In the genomic region with DNA sequence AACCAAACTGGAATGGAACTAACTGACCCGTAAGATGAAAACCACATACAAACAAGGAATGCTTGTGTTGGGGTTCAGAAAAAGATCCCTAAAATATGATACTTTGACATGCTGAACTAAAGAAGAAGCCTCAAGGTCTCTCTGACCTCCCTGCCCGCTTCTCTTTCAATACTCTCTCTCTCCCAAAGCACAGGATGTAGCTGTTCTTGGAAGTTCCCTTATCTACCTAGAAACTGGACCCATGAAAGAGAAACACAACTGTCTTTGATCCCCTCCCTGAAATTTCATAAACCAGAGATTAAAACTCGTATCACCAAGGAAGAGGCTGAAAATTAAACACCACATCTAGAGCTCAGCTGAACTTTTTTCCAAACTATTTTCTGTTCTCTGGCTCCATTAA, we compare ENCODE assay signal across 14 cellular contexts.
DNase-seq lines count a peak whose midpoint lies in the region; ATAC-seq and TF ChIP-seq lines count a peak whose summit lies in the region.
"Had no signal": no experiment of that assay in that cellular context is flagged by ENCODE, and none has a peak within 500 bp of the region (broad histone marks: within the 10 kb centered on the region; RNA-seq: fewer than 3 reads in every experiment).

No MANE protein-coding gene starts in this region.

- peaks cover 33% of the 10 kb centered on the region for H3K4me1 Mint-ChIP-seq in activated CD4-positive, alpha-beta memory T cell treated with anti-CD3 and anti-CD28 coated beads, Interleukin-2, amount 10 ng/mL, durations not matched to agents 7 days and 5 days
- H3K4me1 Mint-ChIP-seq in activated CD4-positive, alpha-beta memory T cell treated with anti-CD3 and anti-CD28 coated beads for 36 hours (ENCODE audit: low read depth): peaks cover 11% of the 10 kb centered on the region
- peaks cover 53% of the 10 kb centered on the region for H3K4me1 Mint-ChIP-seq in activated T-helper 1 cell treated with anti-CD3 and anti-CD28 coated beads, Interleukin-12 subunit alpha, Interleukin-12 subunit beta, Interleukin-2, Interleukin-4 antibody, amounts not matched to agents 30 ng/mL and 10 ng/mL and 1 ng/mL, durations not matched to agents 14 hours and 24 hours and 36 hours (ENCODE audit: low read depth)
- peaks cover 15 to 56% (median 20%) of the 10 kb centered on the region in 7 donors for H3K4me1 Mint-ChIP-seq in naive thymus-derived CD4-positive, alpha-beta T cell

- H3K27ac Mint-ChIP-seq in activated CD4-positive, alpha-beta memory T cell treated with anti-CD3 and anti-CD28 coated beads, Interleukin-2, amount 10 ng/mL, durations not matched to agents 7 days and 5 days: peak overlapping the region; percentile 50
- no peak overlapping the region for H3K27ac Mint-ChIP-seq in activated CD4-positive, alpha-beta memory T cell treated with anti-CD3 and anti-CD28 coated beads for 36 hours
- H3K27ac Mint-ChIP-seq in activated T-helper 1 cell treated with anti-CD3 and anti-CD28 coated beads, Interleukin-12 subunit alpha, Interleukin-12 subunit beta, Interleukin-2, Interleukin-4 antibody, amounts not matched to agents 30 ng/mL and 10 ng/mL and 1 ng/mL, durations not matched to agents 14 hours and 24 hours and 36 hours: peak overlapping the region; percentile 72
- peak overlapping the region in 2 of 9 donors; percentile 2 to 82 for H3K27ac Mint-ChIP-seq in naive thymus-derived CD4-positive, alpha-beta T cell
- H3K27ac Mint-ChIP-seq: HFFc6 had no signal

- H3K4me3 Mint-ChIP-seq in activated CD4-positive, alpha-beta memory T cell treated with anti-CD3 and anti-CD28 coated beads, Interleukin-2, amount 10 ng/mL, durations not matched to agents 7 days and 5 days: no peak overlapping the region
- no peak overlapping the region for H3K4me3 Mint-ChIP-seq in activated CD4-positive, alpha-beta memory T cell treated with anti-CD3 and anti-CD28 coated beads for 36 hours
- H3K4me3 Mint-ChIP-seq in activated T-helper 1 cell treated with anti-CD3 and anti-CD28 coated beads, Interleukin-12 subunit alpha, Interleukin-12 subunit beta, Interleukin-2, Interleukin-4 antibody, amounts not matched to agents 30 ng/mL and 10 ng/mL and 1 ng/mL, durations not matched to agents 14 hours and 24 hours and 36 hours: peak overlapping the region; percentile 62
- H3K4me3 Mint-ChIP-seq in naive thymus-derived CD4-positive, alpha-beta T cell: peak overlapping the region in 8 of 10 donors; percentile 10 to 73 (median 29)
- H3K4me3 Mint-ChIP-seq: HFFc6 had no signal

- no peak for DNase-seq in activated CD4-positive, alpha-beta memory T cell treated with anti-CD3 and anti-CD28 coated beads, Interleukin-2, amount 10 ng/mL, durations not matched to agents 7 days and 5 days
- DNase-seq in activated CD4-positive, alpha-beta memory T cell treated with anti-CD3 and anti-CD28 coated beads for 36 hours: no peak
- DNase-seq in DND-41: peak; percentile 48
- DNase-seq in activated T-helper 1 cell treated with anti-CD3 and anti-CD28 coated beads, Interleukin-12 subunit alpha, Interleukin-12 subunit beta, Interleukin-2, Interleukin-4 antibody, amounts not matched to agents 30 ng/mL and 10 ng/mL and 1 ng/mL, durations not matched to agents 14 hours and 24 hours and 36 hours (ENCODE audit: low spot score): no peak
- no peak for DNase-seq in naive thymus-derived CD4-positive, alpha-beta T cell
- no peak for DNase-seq in HEK293T (ENCODE audit: extremely low spot score)
- DNase-seq in gastrocnemius medialis: no peak
- DNase-seq: HFFc6, MM.1S, NCI-H1105, NCI-H1694, NCI-H2227 treated with DMSO at 0.1 percent for 48 hours, NCI-H524 had no signal

- no peaks in the 10 kb centered on the region for H3K27me3 ChIP-seq in DND-41 (ENCODE audit: insufficient read depth, low read length, poor library complexity)
- H3K27me3 ChIP-seq in naive thymus-derived CD4-positive, alpha-beta T cell (ENCODE audit: control insufficient read depth in 2 of 2, insufficient read depth in 2 of 2, low read length in 2 of 2): no peaks in the 10 kb centered on the region
- no peaks in the 10 kb centered on the region for H3K27me3 ChIP-seq in gastrocnemius medialis

- peak; percentile 75 for ATAC-seq in DND-41 (ENCODE audit: insufficient read depth, low read depth)
- no peak for ATAC-seq in naive thymus-derived CD4-positive, alpha-beta T cell
- no peak for ATAC-seq in gastrocnemius medialis
- ATAC-seq: A549 had no signal

- TF ChIP-seq CTCF in DND-41 (IDR thresholded peaks at IDR 0.05; ENCODE audit: borderline replicate concordance, extremely low read depth, low read length, poor library complexity, severe bottlenecking): no peak
- no peak for TF ChIP-seq CTCF in gastrocnemius medialis (IDR thresholded peaks at IDR 0.05 in 4 of 5, conservative IDR thresholded peaks at IDR 0.05 in 1 of 5)

- peak overlapping the region; percentile 37; the same call in 1 of the 2 replicates for H3K4me2 ChIP-seq in DND-41 (ENCODE audit: insufficient read depth, low read length)
- H3K4me2 ChIP-seq: A549 had no signal

- in situ Hi-C loops in gastrocnemius medialis (cut with MboI; ENCODE audit: low sequenced_read_pairs in 4 of 4): no loop called here

- CTCF ChIA-PET in activated CD4-positive, alpha-beta memory T cell treated with anti-CD3 and anti-CD28 coated beads, Interleukin-2, amount 10 ng/mL, durations not matched to agents 7 days and 5 days (lab: Charles Lee): no interaction called here
- CTCF ChIA-PET in activated CD4-positive, alpha-beta memory T cell treated with anti-CD3 and anti-CD28 coated beads for 36 hours (lab: Charles Lee): interaction anchor here (0.8 kb wide), 1 partner anchor 24 kb away, joined by 3 read pairs; no protein-coding TSS in a partner anchor
- CTCF ChIA-PET in naive thymus-derived CD4-positive, alpha-beta T cell (lab: Charles Lee): interaction anchor here (0.7 kb wide), 2 partner anchors 23 to 47 kb away, joined by 3 read pairs; no protein-coding TSS in a partner anchor
- CTCF ChIA-PET in HEK293T (lab: Yijun Ruan, JAX): no interaction called here

- no peak overlapping the region for H3K9ac ChIP-seq in DND-41 (ENCODE audit: low read depth, low read length)

- peaks cover 32% of the 10 kb centered on the region for H3K4me1 ChIP-seq in DND-41 (ENCODE audit: insufficient read depth, low read length)
- H3K4me1 ChIP-seq in naive thymus-derived CD4-positive, alpha-beta T cell (ENCODE audit: control insufficient read depth in 2 of 2, insufficient read depth in 2 of 2, low read length in 2 of 2): peaks cover 0 to 7% of the 10 kb centered on the region in 2 donors
- H3K4me1 ChIP-seq in gastrocnemius medialis: peaks cover 9 to 12% of the 10 kb centered on the region in 2 donors

- H4K20me1 ChIP-seq in DND-41 (ENCODE audit: insufficient read depth, low read length): no peaks in the 10 kb centered on the region

- peaks cover 3% of the 10 kb centered on the region for H3K9me3 Mint-ChIP-seq in activated CD4-positive, alpha-beta memory T cell treated with anti-CD3 and anti-CD28 coated beads, Interleukin-2, amount 10 ng/mL, durations not matched to agents 7 days and 5 days
- peaks cover 3% of the 10 kb centered on the region for H3K9me3 Mint-ChIP-seq in activated CD4-positive, alpha-beta memory T cell treated with anti-CD3 and anti-CD28 coated beads for 36 hours
- H3K9me3 Mint-ChIP-seq in activated T-helper 1 cell treated with anti-CD3 and anti-CD28 coated beads, Interleukin-12 subunit alpha, Interleukin-12 subunit beta, Interleukin-2, Interleukin-4 antibody, amounts not matched to agents 30 ng/mL and 10 ng/mL and 1 ng/mL, durations not matched to agents 14 hours and 24 hours and 36 hours: peaks cover 5% of the 10 kb centered on the region
- peaks cover 2 to 21% (median 6%) of the 10 kb centered on the region in 11 donors for H3K9me3 Mint-ChIP-seq in naive thymus-derived CD4-positive, alpha-beta T cell
- H3K9me3 Mint-ChIP-seq: HFFc6 had no signal

- POLR2A ChIA-PET in activated CD4-positive, alpha-beta memory T cell treated with anti-CD3 and anti-CD28 coated beads, Interleukin-2, amount 10 ng/mL, durations not matched to agents 7 days and 5 days (lab: Charles Lee): interaction anchor here (0.6 kb wide), 1 partner anchor 263 kb away, joined by 4 read pairs; no protein-coding TSS in a partner anchor
- POLR2A ChIA-PET in activated CD4-positive, alpha-beta memory T cell treated with anti-CD3 and anti-CD28 coated beads for 36 hours (lab: Charles Lee): no interaction called here
- POLR2A ChIA-PET in naive thymus-derived CD4-positive, alpha-beta T cell (lab: Charles Lee): interaction anchor here (0.6 to 0.7 kb wide), 2 partner anchors 14 to 1433 kb away, joined by 3 to 5 read pairs; no protein-coding TSS in a partner anchor
- POLR2A ChIA-PET in HEK293T (lab: Yijun Ruan, JAX): no interaction called here

- no peaks in the 10 kb centered on the region for H3K27me3 Mint-ChIP-seq in activated CD4-positive, alpha-beta memory T cell treated with anti-CD3 and anti-CD28 coated beads, Interleukin-2, amount 10 ng/mL, durations not matched to agents 7 days and 5 days
- H3K27me3 Mint-ChIP-seq in activated CD4-positive, alpha-beta memory T cell treated with anti-CD3 and anti-CD28 coated beads for 36 hours: no peaks in the 10 kb centered on the region
- no peaks in the 10 kb centered on the region for H3K27me3 Mint-ChIP-seq in activated T-helper 1 cell treated with anti-CD3 and anti-CD28 coated beads, Interleukin-12 subunit alpha, Interleukin-12 subunit beta, Interleukin-2, Interleukin-4 antibody, amounts not matched to agents 30 ng/mL and 10 ng/mL and 1 ng/mL, durations not matched to agents 14 hours and 24 hours and 36 hours (ENCODE audit: insufficient read depth)
- no peaks in the 10 kb centered on the region for H3K27me3 Mint-ChIP-seq in naive thymus-derived CD4-positive, alpha-beta T cell

- H3K4me3 ChIP-seq in DND-41 (ENCODE audit: low read depth in 1 of 2, low read length in 2 of 2): no peak overlapping the region
- H3K4me3 ChIP-seq in naive thymus-derived CD4-positive, alpha-beta T cell (ENCODE audit: low read length): no peak overlapping the region
- H3K4me3 ChIP-seq in gastrocnemius medialis: no peak overlapping the region
- H3K4me3 ChIP-seq: A549 had no signal

- H3K27ac ChIP-seq in DND-41 (ENCODE audit: low read length) (peak overlapping the region; percentile 66), gastrocnemius medialis (no peak overlapping the region)
- H3K27ac ChIP-seq in naive thymus-derived CD4-positive, alpha-beta T cell (ENCODE audit: low read depth, low read length): no peak overlapping the region
- H3K27ac ChIP-seq: A549 had no signal

- H3K36me3 ChIP-seq in DND-41 (ENCODE audit: insufficient read depth, low read length): peaks cover under 1% of the 10 kb centered on the region; the same call in 1 of the 2 replicates
- H3K36me3 ChIP-seq in naive thymus-derived CD4-positive, alpha-beta T cell (ENCODE audit: control insufficient read depth in 2 of 3, insufficient read depth in 3 of 3, low read length in 3 of 3): no peaks in the 10 kb centered on the region
- H3K36me3 ChIP-seq in gastrocnemius medialis: no peaks in the 10 kb centered on the region

- H3K9me3 ChIP-seq in DND-41 (ENCODE audit: insufficient read depth, low read length, severe bottlenecking) (no peaks in the 10 kb centered on the region), gastrocnemius medialis (no peaks in the 10 kb centered on the region)
- peaks cover 0 to 4% (median 0%) of the 10 kb centered on the region in 3 experiments for H3K9me3 ChIP-seq in naive thymus-derived CD4-positive, alpha-beta T cell (ENCODE audit: control insufficient read depth in 2 of 3, low read length in 3 of 3)
- H3K9me3 ChIP-seq: A549 had no signal

- no peak overlapping the region for H2AFZ ChIP-seq in DND-41 (ENCODE audit: low read depth, low read length)

- no peak for TF ChIP-seq POLR2A in gastrocnemius medialis (IDR thresholded peaks at IDR 0.05)

- no peaks in the 10 kb centered on the region for H3K79me2 ChIP-seq in DND-41 (ENCODE audit: insufficient read depth, low read length)

- H3K36me3 Mint-ChIP-seq in activated CD4-positive, alpha-beta memory T cell treated with anti-CD3 and anti-CD28 coated beads, Interleukin-2, amount 10 ng/mL, durations not matched to agents 7 days and 5 days (ENCODE audit: low read depth): peaks cover 38% of the 10 kb centered on the region
- H3K36me3 Mint-ChIP-seq in activated CD4-positive, alpha-beta memory T cell treated with anti-CD3 and anti-CD28 coated beads for 36 hours: peaks cover 11% of the 10 kb centered on the region
- H3K36me3 Mint-ChIP-seq in activated T-helper 1 cell treated with anti-CD3 and anti-CD28 coated beads, Interleukin-12 subunit alpha, Interleukin-12 subunit beta, Interleukin-2, Interleukin-4 antibody, amounts not matched to agents 30 ng/mL and 10 ng/mL and 1 ng/mL, durations not matched to agents 14 hours and 24 hours and 36 hours (ENCODE audit: low read depth): peaks cover 50% of the 10 kb centered on the region
- H3K36me3 Mint-ChIP-seq in naive thymus-derived CD4-positive, alpha-beta T cell: peaks cover 4 to 60% (median 23%) of the 10 kb centered on the region in 5 donors

- intact Hi-C loops in activated CD4-positive, alpha-beta memory T cell treated with anti-CD3 and anti-CD28 coated beads for 36 hours (cut with micrococcal nuclease): no loop called here
- intact Hi-C loops in activated T-helper 1 cell treated with anti-CD3 and anti-CD28 coated beads, Interleukin-12 subunit alpha, Interleukin-12 subunit beta, Interleukin-2, Interleukin-4 antibody, amounts not matched to agents 30 ng/mL and 10 ng/mL and 1 ng/mL, durations not matched to agents 14 hours and 24 hours and 36 hours (cut with micrococcal nuclease): no loop called here
- intact Hi-C loops in naive thymus-derived CD4-positive, alpha-beta T cell (cut with micrococcal nuclease): no loop called here
- intact Hi-C loops in gastrocnemius medialis (cut with DNase I; ENCODE audit: low total_unique reads): no loop called here

Comparison
In these comparisons a context has a peak if more than half of its experiments do, and no peak if none do; other contexts are left out.
1. CTCF ChIA-PET loops: an anchor here in activated CD4-positive, alpha-beta memory T cell treated with anti-CD3 and anti-CD28 coated beads for 36 hours (0.8 kb wide) and naive thymus-derived CD4-positive, alpha-beta T cell (0.7 kb wide); none called in activated CD4-positive, alpha-beta memory T cell treated with anti-CD3 and anti-CD28 coated beads, Interleukin-2, amount 10 ng/mL, durations not matched to agents 7 days and 5 days and HEK293T.
2. POLR2A ChIA-PET loops: an anchor here in activated CD4-positive, alpha-beta memory T cell treated with anti-CD3 and anti-CD28 coated beads, Interleukin-2, amount 10 ng/mL, durations not matched to agents 7 days and 5 days (0.6 kb wide) and naive thymus-derived CD4-positive, alpha-beta T cell (0.6 to 0.7 kb wide); none called in activated CD4-positive, alpha-beta memory T cell treated with anti-CD3 and anti-CD28 coated beads for 36 hours and HEK293T.
3. H3K4me3 Mint-ChIP-seq: peak in activated T-helper 1 cell treated with anti-CD3 and anti-CD28 coated beads, Interleukin-12 subunit alpha, Interleukin-12 subunit beta, Interleukin-2, Interleukin-4 antibody, amounts not matched to agents 30 ng/mL and 10 ng/mL and 1 ng/mL, durations not matched to agents 14 hours and 24 hours and 36 hours (single experiment) and naive thymus-derived CD4-positive, alpha-beta T cell (8 of 10); none in activated CD4-positive, alpha-beta memory T cell treated with anti-CD3 and anti-CD28 coated beads, Interleukin-2, amount 10 ng/mL, durations not matched to agents 7 days and 5 days (single experiment) and activated CD4-positive, alpha-beta memory T cell treated with anti-CD3 and anti-CD28 coated beads for 36 hours (single experiment).